ENCODE assay signal across 1 cellular context in the genomic region with DNA sequence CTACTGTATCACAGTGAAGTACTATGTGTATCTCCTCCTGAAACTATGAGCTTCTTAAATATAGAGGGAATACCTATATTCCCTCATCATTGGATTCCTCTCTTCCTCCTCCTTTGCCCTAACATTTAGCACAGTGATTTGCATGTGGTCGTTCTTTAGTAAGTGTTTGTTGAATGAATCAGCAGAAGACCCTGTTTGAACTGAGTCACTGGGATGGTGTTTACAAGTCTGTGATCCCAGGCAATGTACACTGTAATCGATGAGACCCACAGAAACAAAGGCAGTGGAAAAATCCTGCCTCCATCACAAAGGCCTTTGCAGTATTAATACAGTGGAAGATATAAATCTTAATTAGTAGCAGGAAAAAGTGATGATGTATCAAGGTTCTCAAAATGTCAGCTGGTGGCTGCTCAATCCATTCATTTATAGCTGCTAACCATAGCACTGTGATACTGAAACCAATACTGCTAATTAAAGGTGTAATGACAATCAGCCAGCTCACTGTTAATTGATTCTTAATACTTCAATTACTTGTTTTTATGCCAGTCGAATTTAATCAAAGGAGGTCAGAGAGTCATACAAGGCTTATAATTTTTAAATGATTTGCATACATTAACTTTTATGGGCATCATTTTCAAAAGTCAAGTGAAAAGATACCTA.
TF ChIP-seq lines count a peak whose summit lies in the region.

No MANE protein-coding gene starts in this region.

TF ChIP-seq in K562, 482 proteins besides CTCF, POLR2A, EP300 and RAD21 (continued from another document and continues in another):
- TF ChIP-seq, protein P1, sequence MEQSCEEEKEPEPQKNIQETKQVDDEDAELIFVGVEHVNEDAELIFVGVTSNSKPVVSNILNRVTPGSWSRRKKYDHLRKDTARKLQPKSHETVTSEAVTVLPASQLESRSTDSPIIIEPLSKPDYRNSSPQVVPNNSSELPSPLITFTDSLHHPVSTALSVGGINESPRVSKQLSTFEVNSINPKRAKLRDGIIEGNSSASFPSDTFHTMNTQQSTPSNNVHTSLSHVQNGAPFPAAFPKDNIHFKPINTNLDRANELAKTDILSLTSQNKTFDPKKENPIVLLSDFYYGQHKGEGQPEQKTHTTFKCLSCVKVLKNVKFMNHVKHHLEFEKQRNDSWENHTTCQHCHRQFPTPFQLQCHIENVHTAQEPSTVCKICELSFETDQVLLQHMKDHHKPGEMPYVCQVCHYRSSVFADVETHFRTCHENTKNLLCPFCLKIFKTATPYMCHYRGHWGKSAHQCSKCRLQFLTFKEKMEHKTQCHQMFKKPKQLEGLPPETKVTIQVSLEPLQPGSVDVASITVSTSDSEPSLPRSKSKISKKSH (CRISPR knock-in tag; IDR thresholded peaks at IDR 0.05), result no peak
- TF ChIP-seq, protein P2, sequence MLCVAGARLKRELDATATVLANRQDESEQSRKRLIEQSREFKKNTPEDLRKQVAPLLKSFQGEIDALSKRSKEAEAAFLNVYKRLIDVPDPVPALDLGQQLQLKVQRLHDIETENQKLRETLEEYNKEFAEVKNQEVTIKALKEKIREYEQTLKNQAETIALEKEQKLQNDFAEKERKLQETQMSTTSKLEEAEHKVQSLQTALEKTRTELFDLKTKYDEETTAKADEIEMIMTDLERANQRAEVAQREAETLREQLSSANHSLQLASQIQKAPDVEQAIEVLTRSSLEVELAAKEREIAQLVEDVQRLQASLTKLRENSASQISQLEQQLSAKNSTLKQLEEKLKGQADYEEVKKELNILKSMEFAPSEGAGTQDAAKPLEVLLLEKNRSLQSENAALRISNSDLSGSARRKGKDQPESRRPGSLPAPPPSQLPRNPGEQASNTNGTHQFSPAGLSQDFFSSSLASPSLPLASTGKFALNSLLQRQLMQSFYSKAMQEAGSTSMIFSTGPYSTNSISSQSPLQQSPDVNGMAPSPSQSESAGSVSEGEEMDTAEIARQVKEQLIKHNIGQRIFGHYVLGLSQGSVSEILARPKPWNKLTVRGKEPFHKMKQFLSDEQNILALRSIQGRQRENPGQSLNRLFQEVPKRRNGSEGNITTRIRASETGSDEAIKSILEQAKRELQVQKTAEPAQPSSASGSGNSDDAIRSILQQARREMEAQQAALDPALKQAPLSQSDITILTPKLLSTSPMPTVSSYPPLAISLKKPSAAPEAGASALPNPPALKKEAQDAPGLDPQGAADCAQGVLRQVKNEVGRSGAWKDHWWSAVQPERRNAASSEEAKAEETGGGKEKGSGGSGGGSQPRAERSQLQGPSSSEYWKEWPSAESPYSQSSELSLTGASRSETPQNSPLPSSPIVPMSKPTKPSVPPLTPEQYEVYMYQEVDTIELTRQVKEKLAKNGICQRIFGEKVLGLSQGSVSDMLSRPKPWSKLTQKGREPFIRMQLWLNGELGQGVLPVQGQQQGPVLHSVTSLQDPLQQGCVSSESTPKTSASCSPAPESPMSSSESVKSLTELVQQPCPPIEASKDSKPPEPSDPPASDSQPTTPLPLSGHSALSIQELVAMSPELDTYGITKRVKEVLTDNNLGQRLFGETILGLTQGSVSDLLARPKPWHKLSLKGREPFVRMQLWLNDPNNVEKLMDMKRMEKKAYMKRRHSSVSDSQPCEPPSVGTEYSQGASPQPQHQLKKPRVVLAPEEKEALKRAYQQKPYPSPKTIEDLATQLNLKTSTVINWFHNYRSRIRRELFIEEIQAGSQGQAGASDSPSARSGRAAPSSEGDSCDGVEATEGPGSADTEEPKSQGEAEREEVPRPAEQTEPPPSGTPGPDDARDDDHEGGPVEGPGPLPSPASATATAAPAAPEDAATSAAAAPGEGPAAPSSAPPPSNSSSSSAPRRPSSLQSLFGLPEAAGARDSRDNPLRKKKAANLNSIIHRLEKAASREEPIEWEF (CRISPR knock-in tag; IDR thresholded peaks at IDR 0.05), result no peak
- TF ChIP-seq MAFG (tag; conservative IDR thresholded peaks at IDR 0.05), result peak; percentile 42; the same call in 1 of the 2 replicates
- TF ChIP-seq TCFL5 (CRISPR knock-in tag; conservative IDR thresholded peaks at IDR 0.05), result no peak
- no peak for TF ChIP-seq L3MBTL2 (IDR thresholded peaks at IDR 0.05)
- no peak for TF ChIP-seq SAFB2 (IDR thresholded peaks at IDR 0.05; ENCODE audit: borderline replicate concordance, low read depth, low read length, severe bottlenecking)
- TF ChIP-seq CCNT2 (IDR thresholded peaks at IDR 0.05; ENCODE audit: borderline replicate concordance, extremely low read depth, insufficient read length, low read depth, low read length), result no peak
- TF ChIP-seq LEF1 (IDR thresholded peaks at IDR 0.05), result no peak
- peak; percentile 55; the same call in 1 of the 2 replicates for TF ChIP-seq FOSL1 (tag; conservative IDR thresholded peaks at IDR 0.05)
- TF ChIP-seq C11orf30 (IDR thresholded peaks at IDR 0.05; ENCODE audit: low read depth), result peak; percentile 51
- TF ChIP-seq NCOA4 (IDR thresholded peaks at IDR 0.05; ENCODE audit: partially characterized antibody), result no peak
- TF ChIP-seq KAT8 (IDR thresholded peaks at IDR 0.05; ENCODE audit: low read depth), result no peak
- TF ChIP-seq ZNF384 (IDR thresholded peaks at IDR 0.05; ENCODE audit: low read depth, low read length), result no peak
- TF ChIP-seq, protein P3, sequence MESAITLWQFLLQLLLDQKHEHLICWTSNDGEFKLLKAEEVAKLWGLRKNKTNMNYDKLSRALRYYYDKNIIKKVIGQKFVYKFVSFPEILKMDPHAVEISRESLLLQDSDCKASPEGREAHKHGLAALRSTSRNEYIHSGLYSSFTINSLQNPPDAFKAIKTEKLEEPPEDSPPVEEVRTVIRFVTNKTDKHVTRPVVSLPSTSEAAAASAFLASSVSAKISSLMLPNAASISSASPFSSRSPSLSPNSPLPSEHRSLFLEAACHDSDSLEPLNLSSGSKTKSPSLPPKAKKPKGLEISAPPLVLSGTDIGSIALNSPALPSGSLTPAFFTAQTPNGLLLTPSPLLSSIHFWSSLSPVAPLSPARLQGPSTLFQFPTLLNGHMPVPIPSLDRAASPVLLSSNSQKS (CRISPR knock-in tag; IDR thresholded peaks at IDR 0.05), result no peak
- no peak for TF ChIP-seq MCM7 (IDR thresholded peaks at IDR 0.05)
- no peak for TF ChIP-seq CXXC5 (CRISPR knock-in tag; IDR thresholded peaks at IDR 0.05)
- TF ChIP-seq ZNF561 (CRISPR knock-in tag; conservative IDR thresholded peaks at IDR 0.05), result no peak
- TF ChIP-seq MCM2 (IDR thresholded peaks at IDR 0.05; ENCODE audit: low read depth), result no peak
- TF ChIP-seq ZNF644 (tag; IDR thresholded peaks at IDR 0.05; ENCODE audit: low read depth), result no peak
- TF ChIP-seq ZFPM2 (CRISPR knock-in tag; IDR thresholded peaks at IDR 0.05), result no peak
- peak; percentile 30; the same call in 1 of the 2 replicates for TF ChIP-seq ARID1B (IDR thresholded peaks at IDR 0.05)
- TF ChIP-seq ZNF766 (CRISPR knock-in tag; conservative IDR thresholded peaks at IDR 0.05), result no peak
- TF ChIP-seq ZNF232 (CRISPR knock-in tag; IDR thresholded peaks at IDR 0.05), result no peak
- no peak for TF ChIP-seq RBM34 (IDR thresholded peaks at IDR 0.05; ENCODE audit: borderline replicate concordance, insufficient read depth, low read length)
- no peak for TF ChIP-seq ZFP30 (CRISPR knock-in tag; IDR thresholded peaks at IDR 0.05; ENCODE audit: borderline replicate concordance)
- TF ChIP-seq, protein P4, sequence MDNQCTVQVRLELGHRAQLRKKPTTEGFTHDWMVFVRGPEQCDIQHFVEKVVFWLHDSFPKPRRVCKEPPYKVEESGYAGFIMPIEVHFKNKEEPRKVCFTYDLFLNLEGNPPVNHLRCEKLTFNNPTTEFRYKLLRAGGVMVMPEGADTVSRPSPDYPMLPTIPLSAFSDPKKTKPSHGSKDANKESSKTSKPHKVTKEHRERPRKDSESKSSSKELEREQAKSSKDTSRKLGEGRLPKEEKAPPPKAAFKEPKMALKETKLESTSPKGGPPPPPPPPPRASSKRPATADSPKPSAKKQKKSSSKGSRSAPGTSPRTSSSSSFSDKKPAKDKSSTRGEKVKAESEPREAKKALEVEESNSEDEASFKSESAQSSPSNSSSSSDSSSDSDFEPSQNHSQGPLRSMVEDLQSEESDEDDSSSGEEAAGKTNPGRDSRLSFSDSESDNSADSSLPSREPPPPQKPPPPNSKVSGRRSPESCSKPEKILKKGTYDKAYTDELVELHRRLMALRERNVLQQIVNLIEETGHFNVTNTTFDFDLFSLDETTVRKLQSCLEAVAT (IDR thresholded peaks at IDR 0.05), result no peak
- no peak for TF ChIP-seq SRSF3 (IDR thresholded peaks at IDR 0.05; ENCODE audit: insufficient read depth, low read length)
- TF ChIP-seq ZNF316 (IDR thresholded peaks at IDR 0.05), result peak; percentile 60
- no peak for TF ChIP-seq MYBL2 (IDR thresholded peaks at IDR 0.05; ENCODE audit: low read depth)
- TF ChIP-seq MYBL2 (CRISPR knock-in tag; IDR thresholded peaks at IDR 0.05; ENCODE audit: borderline replicate concordance), result no peak
- TF ChIP-seq CAMTA2 (CRISPR knock-in tag; conservative IDR thresholded peaks at IDR 0.05), result no peak
- no peak for TF ChIP-seq ZBTB17 (CRISPR knock-in tag; IDR thresholded peaks at IDR 0.05)
- TF ChIP-seq ZKSCAN8 (CRISPR knock-in tag; IDR thresholded peaks at IDR 0.05), result no peak
- TF ChIP-seq KDM1A (IDR thresholded peaks at IDR 0.05), result 0 out of 4 replicates have a peak, but pooled peaks of 1 of the 2 experiments have one; percentile 7
- no peak for TF ChIP-seq PPARD (CRISPR knock-in tag; IDR thresholded peaks at IDR 0.05)
- TF ChIP-seq, protein P5, sequence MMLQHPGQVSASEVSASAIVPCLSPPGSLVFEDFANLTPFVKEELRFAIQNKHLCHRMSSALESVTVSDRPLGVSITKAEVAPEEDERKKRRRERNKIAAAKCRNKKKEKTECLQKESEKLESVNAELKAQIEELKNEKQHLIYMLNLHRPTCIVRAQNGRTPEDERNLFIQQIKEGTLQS (IDR thresholded peaks at IDR 0.05), result peak; percentile 19; the same call in 1 of the 2 replicates
- TF ChIP-seq, protein P5 (CRISPR knock-in tag; conservative IDR thresholded peaks at IDR 0.05), result no peak
- no peak; the same call in 1 of the 2 replicates for TF ChIP-seq FOXA1 (IDR thresholded peaks at IDR 0.05; ENCODE audit: borderline replicate concordance)
- no peak for TF ChIP-seq BCL6 (CRISPR knock-in tag; IDR thresholded peaks at IDR 0.05)
- TF ChIP-seq ZNF589 (CRISPR knock-in tag; IDR thresholded peaks at IDR 0.05; ENCODE audit: low read depth), result no peak
- no peak for TF ChIP-seq GATAD2A (IDR thresholded peaks at IDR 0.05)
- no peak for TF ChIP-seq ZNF184 (CRISPR knock-in tag; IDR thresholded peaks at IDR 0.05)
- no peak for TF ChIP-seq TEAD1 (CRISPR knock-in tag; IDR thresholded peaks at IDR 0.05)
- TF ChIP-seq SMARCB1 (IDR thresholded peaks at IDR 0.05; ENCODE audit: insufficient read length, low read depth), result no peak
- no peak for TF ChIP-seq ZNF217 (CRISPR knock-in tag; IDR thresholded peaks at IDR 0.05)
- TF ChIP-seq, protein P6, sequence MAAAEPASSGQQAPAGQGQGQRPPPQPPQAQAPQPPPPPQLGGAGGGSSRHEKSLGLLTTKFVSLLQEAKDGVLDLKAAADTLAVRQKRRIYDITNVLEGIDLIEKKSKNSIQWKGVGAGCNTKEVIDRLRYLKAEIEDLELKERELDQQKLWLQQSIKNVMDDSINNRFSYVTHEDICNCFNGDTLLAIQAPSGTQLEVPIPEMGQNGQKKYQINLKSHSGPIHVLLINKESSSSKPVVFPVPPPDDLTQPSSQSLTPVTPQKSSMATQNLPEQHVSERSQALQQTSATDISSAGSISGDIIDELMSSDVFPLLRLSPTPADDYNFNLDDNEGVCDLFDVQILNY (CRISPR knock-in tag; IDR thresholded peaks at IDR 0.05), result no peak
- TF ChIP-seq TRIM24 (IDR thresholded peaks at IDR 0.05), result no peak
- no peak for TF ChIP-seq BRF1 (IDR thresholded peaks at IDR 0.05; ENCODE audit: borderline replicate concordance, extremely low read depth, insufficient read length)
- TF ChIP-seq PRMT5 (CRISPR knock-in tag; IDR thresholded peaks at IDR 0.05), result no peak
- peak; percentile 39; the same call in 1 of the 2 replicates for TF ChIP-seq NFE2 (IDR thresholded peaks at IDR 0.05; ENCODE audit: low read depth)
- no peak for TF ChIP-seq LCOR (CRISPR knock-in tag; IDR thresholded peaks at IDR 0.05)
- TF ChIP-seq ATF7 (IDR thresholded peaks at IDR 0.05), result no peak
- no peak for TF ChIP-seq CREM (IDR thresholded peaks at IDR 0.05; ENCODE audit: low read depth)
- TF ChIP-seq SREBF1 (IDR thresholded peaks at IDR 0.05; ENCODE audit: borderline replicate concordance, low read depth, low read length), result no peak
- TF ChIP-seq SP2 (IDR thresholded peaks at IDR 0.05; ENCODE audit: extremely low read depth, low read depth, low read length, poor library complexity, severe bottlenecking), result no peak
- TF ChIP-seq, protein P7, sequence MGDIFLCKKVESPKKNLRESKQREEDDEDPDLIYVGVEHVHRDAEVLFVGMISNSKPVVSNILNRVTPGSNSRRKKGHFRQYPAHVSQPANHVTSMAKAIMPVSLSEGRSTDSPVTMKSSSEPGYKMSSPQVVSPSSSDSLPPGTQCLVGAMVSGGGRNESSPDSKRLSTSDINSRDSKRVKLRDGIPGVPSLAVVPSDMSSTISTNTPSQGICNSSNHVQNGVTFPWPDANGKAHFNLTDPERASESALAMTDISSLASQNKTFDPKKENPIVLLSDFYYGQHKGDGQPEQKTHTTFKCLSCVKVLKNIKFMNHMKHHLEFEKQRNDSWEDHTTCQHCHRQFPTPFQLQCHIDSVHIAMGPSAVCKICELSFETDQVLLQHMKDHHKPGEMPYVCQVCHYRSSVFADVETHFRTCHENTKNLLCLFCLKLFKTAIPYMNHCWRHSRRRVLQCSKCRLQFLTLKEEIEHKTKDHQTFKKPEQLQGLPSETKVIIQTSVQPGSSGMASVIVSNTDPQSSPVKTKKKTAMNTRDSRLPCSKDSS (IDR thresholded peaks at IDR 0.05; ENCODE audit: low read depth, partially characterized antibody), result no peak
- TF ChIP-seq ELF1 (tag; IDR thresholded peaks at IDR 0.05), result no peak
- no peak for TF ChIP-seq NRF1 (conservative IDR thresholded peaks at IDR 0.05 in 1 of 2, IDR thresholded peaks at IDR 0.05 in 1 of 2)
- TF ChIP-seq HOXB6 (CRISPR knock-in tag; IDR thresholded peaks at IDR 0.05; ENCODE audit: borderline replicate concordance), result no peak
- no peak for TF ChIP-seq ZSCAN32 (CRISPR knock-in tag; IDR thresholded peaks at IDR 0.05)
- no peak for TF ChIP-seq XRCC3 (IDR thresholded peaks at IDR 0.05)
- TF ChIP-seq TEAD4 (IDR thresholded peaks at IDR 0.05; ENCODE audit: low read length), result no peak
- TF ChIP-seq TEAD4 (CRISPR knock-in tag; IDR thresholded peaks at IDR 0.05; ENCODE audit: borderline replicate concordance), result no peak
- TF ChIP-seq PYGO2 (tag; IDR thresholded peaks at IDR 0.05), result no peak
